In genomic region chr12:2643736-2644135, GRCh38 we compare ENCODE assay signal across 31 cellular contexts.
"Had no signal": no experiment of that assay in that cellular context is flagged by ENCODE, and none has a peak within 500 bp of the region (broad histone marks: within the 10 kb centered on the region; RNA-seq: fewer than 3 reads in every experiment).

No MANE protein-coding gene starts in this region.

- H3K27me3 ChIP-seq: gastroesophageal sphincter, pancreas, right lobe of liver, stomach, thyroid gland, uterus had no signal

- H3K4me1 ChIP-seq: foreskin keratinocyte, pancreas, right lobe of liver, uterus had no signal

- H3K4me1 Mint-ChIP-seq: mesothelial cell of epicardium had no signal

- H3K27ac ChIP-seq: epithelial cell of prostate, foreskin keratinocyte, gastroesophageal sphincter, heart right ventricle, neutrophil, pancreas, right lobe of liver, stomach, thyroid gland, uterus had no signal

- H3K36me3 ChIP-seq: neutrophil, pancreas, right lobe of liver, thyroid gland, uterus had no signal

- H3K36me3 Mint-ChIP-seq: memory B cell; mesothelial cell of epicardium; naive B cell; natural killer cell treated with Interleukin-12 subunit alpha and Interleukin-12 subunit beta and Interleukin-15 and Interleukin-18, amount 100 ng/mL, for 72 hours; type B pancreatic cell had no signal

- DNase-seq: cortex of kidney; effector memory CD8-positive, alpha-beta T cell; foreskin keratinocyte; glutamatergic neuron; heart right ventricle; hippocampal formation; mucosa of descending colon; naive B cell; pancreas; retina; right lobe of liver; small intestine; stimulated activated CD4-positive, alpha-beta T cell treated with anti-CD3 and anti-CD28 coated beads, Interleukin-12 subunit alpha, Interleukin-12 subunit beta, amount 100 ng/mL, for 4 hours; stimulated activated CD4-positive, alpha-beta T cell treated with anti-CD3 and anti-CD28 coated beads, Interleukin-1b, Interleukin-23, amount 100 ng/mL, for 48 hours; stimulated activated CD4-positive, alpha-beta T cell treated with anti-CD3 and anti-CD28 coated beads, Interleukin-4, amount 100 ng/mL, for 1 hour; stimulated activated CD8-positive, alpha-beta memory T cell treated with anti-CD3 and anti-CD28 coated beads, Interleukin-4, amount 100 ng/mL, for 48 hours; stimulated activated naive CD4-positive, alpha-beta T cell treated with Interleukin-2 at 50 U/mL for 16 hours; stomach; thyroid gland had no signal

- H3K9me3 ChIP-seq: gastroesophageal sphincter, heart right ventricle, mucosa of descending colon, neutrophil, pancreas, right lobe of liver, stomach, thyroid gland, uterus had no signal

- H3K4me3 ChIP-seq: gastroesophageal sphincter, heart right ventricle, lung, mucosa of descending colon, pancreas, right lobe of liver, stomach, thyroid gland, uterus had no signal

- H3K9me3 Mint-ChIP-seq: effector memory CD8-positive, alpha-beta T cell; memory B cell; mesothelial cell of epicardium; natural killer cell treated with Interleukin-12 subunit alpha and Interleukin-12 subunit beta and Interleukin-15 and Interleukin-18, amount 100 ng/mL, for 72 hours; neural crest cell; type B pancreatic cell had no signal

- ATAC-seq: effector memory CD8-positive, alpha-beta T cell; esophagus mucosa; foreskin keratinocyte; gastroesophageal sphincter; heart right ventricle; left lobe of liver; mucosa of descending colon; natural killer cell treated with Interleukin-12 subunit alpha and Interleukin-12 subunit beta and Interleukin-15 and Interleukin-18, amount 100 ng/mL, for 72 hours; pancreas; right lobe of liver had no signal

- H3K27ac Mint-ChIP-seq: effector memory CD8-positive, alpha-beta T cell; memory B cell; mesothelial cell of epicardium; naive B cell; natural killer cell treated with Interleukin-12 subunit alpha and Interleukin-12 subunit beta and Interleukin-15 and Interleukin-18, amount 100 ng/mL, for 72 hours; type B pancreatic cell had no signal

- H3K4me3 Mint-ChIP-seq: effector memory CD8-positive, alpha-beta T cell; memory B cell; mesothelial cell of epicardium; naive B cell; natural killer cell treated with Interleukin-12 subunit alpha and Interleukin-12 subunit beta and Interleukin-15 and Interleukin-18, amount 100 ng/mL, for 72 hours; neural crest cell; type B pancreatic cell had no signal
